1 cellular context compared by ENCODE assay signal in the genomic region with DNA sequence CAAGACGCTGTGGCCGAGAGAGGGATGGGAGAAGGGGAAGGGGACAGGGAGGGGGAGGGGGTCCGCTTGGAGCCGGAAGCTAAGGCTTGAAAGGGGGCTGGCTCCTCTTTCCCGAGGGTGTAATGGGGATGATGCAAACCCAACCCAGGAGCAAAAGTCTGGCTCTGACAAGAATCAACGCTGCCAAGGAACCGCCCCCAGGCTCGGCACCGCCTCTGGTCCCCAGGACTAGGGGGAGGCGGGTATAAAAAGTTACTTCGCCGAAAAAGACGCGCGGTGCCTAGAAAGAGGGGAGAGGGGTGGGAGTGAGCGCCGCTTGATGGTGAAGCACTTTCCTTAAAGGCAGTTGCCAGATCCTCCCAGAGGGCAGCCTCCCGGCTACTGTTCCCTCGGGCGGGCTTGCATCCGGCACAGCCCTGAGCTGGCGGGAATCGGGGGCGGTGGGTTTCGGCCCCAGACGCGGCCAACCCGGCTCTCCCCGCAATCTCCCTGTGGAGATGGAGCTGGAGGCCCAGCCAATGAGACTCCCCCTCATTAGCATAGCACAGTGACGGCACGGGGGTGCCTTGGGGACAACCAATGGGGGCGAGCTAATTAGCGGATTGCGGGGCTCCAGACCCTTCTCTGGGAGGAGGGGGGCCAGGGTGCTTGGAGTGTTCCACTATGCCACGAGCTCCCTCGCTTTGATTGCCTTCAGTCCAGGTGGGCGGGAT.
TF ChIP-seq lines count a peak whose summit lies in the region.

A gene (minus strand): TSS at position 40 of the 713 bp plus-strand sequence. CDS start 131 bp downstream, outside the sequence.

TF ChIP-seq in WTC11, 78 proteins besides CTCF, POLR2A, EP300 and RAD21 (continued from another document):
- TF ChIP-seq MXD4 (CRISPR knock-in tag; IDR thresholded peaks at IDR 0.05; ENCODE audit: borderline replicate concordance) (no peak), SP1 (CRISPR knock-in tag; conservative IDR thresholded peaks at IDR 0.05) (peak; percentile 69), NFYB (CRISPR knock-in tag; conservative IDR thresholded peaks at IDR 0.05; ENCODE audit: low read depth) (peak; percentile 65), FOXK1 (CRISPR knock-in tag; IDR thresholded peaks at IDR 0.05) (peak; percentile 49), ZNF219 (CRISPR knock-in tag; IDR thresholded peaks at IDR 0.05; ENCODE audit: borderline replicate concordance) (no peak), TCF7 (CRISPR knock-in tag; IDR thresholded peaks at IDR 0.05; ENCODE audit: low read depth) (no peak), ZNF423 (CRISPR knock-in tag; IDR thresholded peaks at IDR 0.05) (no peak), FOXP1 (CRISPR knock-in tag; IDR thresholded peaks at IDR 0.05; ENCODE audit: borderline replicate concordance) (peak; percentile 26; the same call in 1 of the 2 replicates), NR1H2 (CRISPR knock-in tag; IDR thresholded peaks at IDR 0.05) (no peak), IRF2 (CRISPR knock-in tag; IDR thresholded peaks at IDR 0.05; ENCODE audit: borderline replicate concordance, low read depth) (no peak), ZNF138 (CRISPR knock-in tag; conservative IDR thresholded peaks at IDR 0.05) (0 out of 2 replicates have a peak, but pooled peaks have one; percentile 30), MYBL2 (CRISPR knock-in tag; IDR thresholded peaks at IDR 0.05) (peak; percentile 21; the same call in 1 of the 2 replicates), ETV6 (CRISPR knock-in tag; IDR thresholded peaks at IDR 0.05) (peak; percentile 83), FOXJ3 (CRISPR knock-in tag; IDR thresholded peaks at IDR 0.05; ENCODE audit: borderline replicate concordance) (no peak), ELF4 (CRISPR knock-in tag; IDR thresholded peaks at IDR 0.05; ENCODE audit: low read depth) (no peak)
- TF ChIP-seq, protein P1, sequence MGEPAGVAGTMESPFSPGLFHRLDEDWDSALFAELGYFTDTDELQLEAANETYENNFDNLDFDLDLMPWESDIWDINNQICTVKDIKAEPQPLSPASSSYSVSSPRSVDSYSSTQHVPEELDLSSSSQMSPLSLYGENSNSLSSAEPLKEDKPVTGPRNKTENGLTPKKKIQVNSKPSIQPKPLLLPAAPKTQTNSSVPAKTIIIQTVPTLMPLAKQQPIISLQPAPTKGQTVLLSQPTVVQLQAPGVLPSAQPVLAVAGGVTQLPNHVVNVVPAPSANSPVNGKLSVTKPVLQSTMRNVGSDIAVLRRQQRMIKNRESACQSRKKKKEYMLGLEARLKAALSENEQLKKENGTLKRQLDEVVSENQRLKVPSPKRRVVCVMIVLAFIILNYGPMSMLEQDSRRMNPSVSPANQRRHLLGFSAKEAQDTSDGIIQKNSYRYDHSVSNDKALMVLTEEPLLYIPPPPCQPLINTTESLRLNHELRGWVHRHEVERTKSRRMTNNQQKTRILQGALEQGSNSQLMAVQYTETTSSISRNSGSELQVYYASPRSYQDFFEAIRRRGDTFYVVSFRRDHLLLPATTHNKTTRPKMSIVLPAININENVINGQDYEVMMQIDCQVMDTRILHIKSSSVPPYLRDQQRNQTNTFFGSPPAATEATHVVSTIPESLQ (CRISPR knock-in tag; IDR thresholded peaks at IDR 0.05) = no peak
- TF ChIP-seq, protein P2, sequence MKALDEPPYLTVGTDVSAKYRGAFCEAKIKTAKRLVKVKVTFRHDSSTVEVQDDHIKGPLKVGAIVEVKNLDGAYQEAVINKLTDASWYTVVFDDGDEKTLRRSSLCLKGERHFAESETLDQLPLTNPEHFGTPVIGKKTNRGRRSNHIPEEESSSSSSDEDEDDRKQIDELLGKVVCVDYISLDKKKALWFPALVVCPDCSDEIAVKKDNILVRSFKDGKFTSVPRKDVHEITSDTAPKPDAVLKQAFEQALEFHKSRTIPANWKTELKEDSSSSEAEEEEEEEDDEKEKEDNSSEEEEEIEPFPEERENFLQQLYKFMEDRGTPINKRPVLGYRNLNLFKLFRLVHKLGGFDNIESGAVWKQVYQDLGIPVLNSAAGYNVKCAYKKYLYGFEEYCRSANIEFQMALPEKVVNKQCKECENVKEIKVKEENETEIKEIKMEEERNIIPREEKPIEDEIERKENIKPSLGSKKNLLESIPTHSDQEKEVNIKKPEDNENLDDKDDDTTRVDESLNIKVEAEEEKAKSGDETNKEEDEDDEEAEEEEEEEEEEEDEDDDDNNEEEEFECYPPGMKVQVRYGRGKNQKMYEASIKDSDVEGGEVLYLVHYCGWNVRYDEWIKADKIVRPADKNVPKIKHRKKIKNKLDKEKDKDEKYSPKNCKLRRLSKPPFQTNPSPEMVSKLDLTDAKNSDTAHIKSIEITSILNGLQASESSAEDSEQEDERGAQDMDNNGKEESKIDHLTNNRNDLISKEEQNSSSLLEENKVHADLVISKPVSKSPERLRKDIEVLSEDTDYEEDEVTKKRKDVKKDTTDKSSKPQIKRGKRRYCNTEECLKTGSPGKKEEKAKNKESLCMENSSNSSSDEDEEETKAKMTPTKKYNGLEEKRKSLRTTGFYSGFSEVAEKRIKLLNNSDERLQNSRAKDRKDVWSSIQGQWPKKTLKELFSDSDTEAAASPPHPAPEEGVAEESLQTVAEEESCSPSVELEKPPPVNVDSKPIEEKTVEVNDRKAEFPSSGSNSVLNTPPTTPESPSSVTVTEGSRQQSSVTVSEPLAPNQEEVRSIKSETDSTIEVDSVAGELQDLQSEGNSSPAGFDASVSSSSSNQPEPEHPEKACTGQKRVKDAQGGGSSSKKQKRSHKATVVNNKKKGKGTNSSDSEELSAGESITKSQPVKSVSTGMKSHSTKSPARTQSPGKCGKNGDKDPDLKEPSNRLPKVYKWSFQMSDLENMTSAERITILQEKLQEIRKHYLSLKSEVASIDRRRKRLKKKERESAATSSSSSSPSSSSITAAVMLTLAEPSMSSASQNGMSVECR (CRISPR knock-in tag; IDR thresholded peaks at IDR 0.05; ENCODE audit: borderline replicate concordance) = peak; percentile 81
- TF ChIP-seq, protein P3, sequence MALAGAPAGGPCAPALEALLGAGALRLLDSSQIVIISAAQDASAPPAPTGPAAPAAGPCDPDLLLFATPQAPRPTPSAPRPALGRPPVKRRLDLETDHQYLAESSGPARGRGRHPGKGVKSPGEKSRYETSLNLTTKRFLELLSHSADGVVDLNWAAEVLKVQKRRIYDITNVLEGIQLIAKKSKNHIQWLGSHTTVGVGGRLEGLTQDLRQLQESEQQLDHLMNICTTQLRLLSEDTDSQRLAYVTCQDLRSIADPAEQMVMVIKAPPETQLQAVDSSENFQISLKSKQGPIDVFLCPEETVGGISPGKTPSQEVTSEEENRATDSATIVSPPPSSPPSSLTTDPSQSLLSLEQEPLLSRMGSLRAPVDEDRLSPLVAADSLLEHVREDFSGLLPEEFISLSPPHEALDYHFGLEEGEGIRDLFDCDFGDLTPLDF (CRISPR knock-in tag; IDR thresholded peaks at IDR 0.05) = no peak
- TF ChIP-seq, protein P4, sequence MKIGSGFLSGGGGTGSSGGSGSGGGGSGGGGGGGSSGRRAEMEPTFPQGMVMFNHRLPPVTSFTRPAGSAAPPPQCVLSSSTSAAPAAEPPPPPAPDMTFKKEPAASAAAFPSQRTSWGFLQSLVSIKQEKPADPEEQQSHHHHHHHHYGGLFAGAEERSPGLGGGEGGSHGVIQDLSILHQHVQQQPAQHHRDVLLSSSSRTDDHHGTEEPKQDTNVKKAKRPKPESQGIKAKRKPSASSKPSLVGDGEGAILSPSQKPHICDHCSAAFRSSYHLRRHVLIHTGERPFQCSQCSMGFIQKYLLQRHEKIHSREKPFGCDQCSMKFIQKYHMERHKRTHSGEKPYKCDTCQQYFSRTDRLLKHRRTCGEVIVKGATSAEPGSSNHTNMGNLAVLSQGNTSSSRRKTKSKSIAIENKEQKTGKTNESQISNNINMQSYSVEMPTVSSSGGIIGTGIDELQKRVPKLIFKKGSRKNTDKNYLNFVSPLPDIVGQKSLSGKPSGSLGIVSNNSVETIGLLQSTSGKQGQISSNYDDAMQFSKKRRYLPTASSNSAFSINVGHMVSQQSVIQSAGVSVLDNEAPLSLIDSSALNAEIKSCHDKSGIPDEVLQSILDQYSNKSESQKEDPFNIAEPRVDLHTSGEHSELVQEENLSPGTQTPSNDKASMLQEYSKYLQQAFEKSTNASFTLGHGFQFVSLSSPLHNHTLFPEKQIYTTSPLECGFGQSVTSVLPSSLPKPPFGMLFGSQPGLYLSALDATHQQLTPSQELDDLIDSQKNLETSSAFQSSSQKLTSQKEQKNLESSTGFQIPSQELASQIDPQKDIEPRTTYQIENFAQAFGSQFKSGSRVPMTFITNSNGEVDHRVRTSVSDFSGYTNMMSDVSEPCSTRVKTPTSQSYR (CRISPR knock-in tag; IDR thresholded peaks at IDR 0.05) = peak; percentile 62; the same call in 1 of the 2 replicates
